In the genomic region with DNA sequence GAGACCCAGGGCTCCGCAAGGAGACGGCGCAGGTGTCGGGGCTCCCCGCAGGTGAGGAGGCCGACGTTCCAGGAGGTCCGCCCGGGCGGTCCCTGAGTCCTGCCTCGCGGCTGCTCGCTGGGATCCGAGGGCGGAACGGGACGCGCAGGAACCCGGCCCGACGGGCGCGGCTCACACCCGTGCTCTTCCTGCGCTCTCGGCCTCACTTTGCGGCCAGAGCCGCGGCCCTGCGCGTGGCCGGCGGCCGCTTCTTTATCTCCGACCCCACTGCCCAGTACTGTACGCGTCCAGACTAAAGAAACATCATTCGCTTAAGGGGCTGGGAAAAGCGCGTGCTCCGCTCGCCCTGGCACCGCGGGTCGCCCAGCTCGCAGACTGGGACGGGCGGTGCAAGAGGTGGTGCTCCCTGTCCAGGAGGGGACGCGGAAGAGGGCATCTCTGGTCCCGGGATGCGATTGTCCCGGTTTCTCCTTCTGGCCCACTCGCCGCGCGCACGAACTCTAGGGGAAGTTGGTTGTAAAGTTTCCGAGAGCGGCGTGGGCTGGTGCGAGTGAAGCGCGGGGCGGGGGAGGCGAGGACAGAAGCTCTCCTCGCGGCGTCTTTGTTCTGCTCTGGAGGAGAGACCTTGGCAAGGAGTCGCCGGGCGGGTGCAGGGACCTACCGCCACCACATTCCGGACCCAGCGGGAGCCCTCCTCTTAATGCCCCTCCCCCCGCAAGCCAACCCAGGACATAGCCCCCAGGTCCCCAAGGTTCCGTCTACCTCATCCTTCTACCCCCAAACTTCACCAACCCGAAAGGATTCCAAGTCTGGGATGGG, we compare ENCODE assay signal across 8 cellular contexts.
A peak's percentile ranks its signal among the peaks of the same experiment; 100 is the strongest.
DNase-seq lines count a peak whose midpoint lies in the region; ATAC-seq and TF ChIP-seq lines count a peak whose summit lies in the region.

No MANE protein-coding gene starts in this region.

- ATAC-seq in lung (ENCODE audit: insufficient read depth, low FRiP score) (peak; percentile 48), upper lobe of left lung (ENCODE audit: low FRiP score in 2 of 2) (peak; percentile 34 to 63), HG02840 (IDR thresholded peaks at IDR 0.05; ENCODE audit: low FRiP score, unreplicated experiment) (no peak)

- H3K9me3 ChIP-seq in HEK293 (ENCODE audit: control insufficient read depth, insufficient read depth, low read depth, low read length) (no peaks in the 10 kb centered on the region), lung (ENCODE audit: control insufficient read depth in 2 of 2, insufficient read depth in 1 of 2, low read length in 1 of 2) (no peaks in the 10 kb centered on the region), upper lobe of left lung (no peaks in the 10 kb centered on the region)

- H3K9me3 Mint-ChIP-seq in activated CD4-positive, alpha-beta memory T cell treated with anti-CD3 and anti-CD28 coated beads, Interleukin-2, amount 10 ng/mL, durations not matched to agents 7 days and 5 days = no peaks in the 10 kb centered on the region

- H3K27ac ChIP-seq in HEK293 (ENCODE audit: extremely low read depth, low read depth, low read length) (peak overlapping the region; percentile 61; the same call in 1 of the 2 replicates), lung (ENCODE audit: low read depth in 1 of 2, low read length in 1 of 2) (peak overlapping the region; percentile 9 to 46), upper lobe of left lung (peak overlapping the region in 3 of 4 donors; percentile 19 to 48 (median 22))

- TF ChIP-seq EP300 in upper lobe of left lung (IDR thresholded peaks at IDR 0.05) = no peak

- H3K4me1 Mint-ChIP-seq in activated CD4-positive, alpha-beta memory T cell treated with anti-CD3 and anti-CD28 coated beads, Interleukin-2, amount 10 ng/mL, durations not matched to agents 7 days and 5 days = peaks cover 7% of the 10 kb centered on the region

- peaks cover 60% of the 10 kb centered on the region for H3K27me3 Mint-ChIP-seq in activated CD4-positive, alpha-beta memory T cell treated with anti-CD3 and anti-CD28 coated beads, Interleukin-2, amount 10 ng/mL, durations not matched to agents 7 days and 5 days

- no peak for TF ChIP-seq POLR2A in upper lobe of left lung (IDR thresholded peaks at IDR 0.05)

- peaks cover 5% of the 10 kb centered on the region for H3K36me3 Mint-ChIP-seq in activated CD4-positive, alpha-beta memory T cell treated with anti-CD3 and anti-CD28 coated beads, Interleukin-2, amount 10 ng/mL, durations not matched to agents 7 days and 5 days (ENCODE audit: low read depth)

- peak; percentile 51 for DNase-seq in AG20443 (ENCODE audit: low spot score)
- peak in 1 of 2 donors; percentile 43 for DNase-seq in cardiac fibroblast (ENCODE audit: low read depth in 2 of 2)
- no peak for DNase-seq in lung (ENCODE audit: low spot score)
- DNase-seq in upper lobe of left lung = peak in 1 of 2 donors; percentile 86
- no peak for DNase-seq in HCEC 1CT
- no peak for DNase-seq in activated CD4-positive, alpha-beta memory T cell treated with anti-CD3 and anti-CD28 coated beads, Interleukin-2, amount 10 ng/mL, durations not matched to agents 7 days and 5 days

- H3K36me3 ChIP-seq in HEK293 (ENCODE audit: control insufficient read depth in 2 of 2, insufficient read depth in 1 of 2, low read length in 2 of 2) (no peaks in the 10 kb centered on the region), lung (ENCODE audit: control insufficient read depth in 2 of 2, insufficient read depth in 2 of 2, low read length in 2 of 2) (no peaks in the 10 kb centered on the region), upper lobe of left lung (no peaks in the 10 kb centered on the region)

- H3K27me3 ChIP-seq in lung (ENCODE audit: control insufficient read depth, insufficient read depth) (no peaks in the 10 kb centered on the region), upper lobe of left lung (peaks cover 0 to 24% (median 16%) of the 10 kb centered on the region in 4 donors)

- H3K27ac Mint-ChIP-seq in activated CD4-positive, alpha-beta memory T cell treated with anti-CD3 and anti-CD28 coated beads, Interleukin-2, amount 10 ng/mL, durations not matched to agents 7 days and 5 days = no peak overlapping the region

- no peak for TF ChIP-seq CTCF in HEK293 (tag by site-specific recombination; IDR thresholded peaks at IDR 0.05)
- no peak for TF ChIP-seq CTCF in cardiac fibroblast (IDR thresholded peaks at IDR 0.05; ENCODE audit: low read depth, low read length)
- no peak for TF ChIP-seq CTCF in lung (IDR thresholded peaks at IDR 0.05; ENCODE audit: control extremely low read depth, extremely low read depth)
- TF ChIP-seq CTCF in upper lobe of left lung (IDR thresholded peaks at IDR 0.05) = no peak

- POLR2A ChIA-PET in HEK293 (lab: Yijun Ruan, JAX) = interaction anchor here (1.2 kb wide), 1 partner anchor 71 kb away, joined by 8 read pairs; a partner anchor contains a TSS
- POLR2A ChIA-PET in activated CD4-positive, alpha-beta memory T cell treated with anti-CD3 and anti-CD28 coated beads, Interleukin-2, amount 10 ng/mL, durations not matched to agents 7 days and 5 days (lab: Charles Lee) = no interaction called here

- CTCF ChIA-PET in HEK293 (lab: Yijun Ruan, JAX) = interaction anchor here (0.5 kb wide), 1 partner anchor 75 kb away, joined by 4 read pairs; no protein-coding TSS in a partner anchor
- CTCF ChIA-PET in activated CD4-positive, alpha-beta memory T cell treated with anti-CD3 and anti-CD28 coated beads, Interleukin-2, amount 10 ng/mL, durations not matched to agents 7 days and 5 days (lab: Charles Lee) = interaction anchor here (0.6 kb wide), 1 partner anchor 95 kb away, joined by 3 read pairs; no protein-coding TSS in a partner anchor

- H3K4me3 ChIP-seq in HEK293 (ENCODE audit: low read depth, low read length) = peak overlapping the region; percentile 50
- peak overlapping the region; percentile 51 to 63 for H3K4me3 ChIP-seq in cardiac fibroblast (replicated peaks in 1 of 2; ENCODE audit: low read depth in 2 of 2, low read length in 2 of 2)
- H3K4me3 ChIP-seq in lung = peak overlapping the region; percentile 48
- H3K4me3 ChIP-seq in upper lobe of left lung = peak overlapping the region; percentile 27 to 51 (median 42)

- H3K4me1 ChIP-seq in HEK293 (ENCODE audit: control insufficient read depth, insufficient read depth, low read length) = peaks cover 5% of the 10 kb centered on the region
- peaks cover 0 to 9% of the 10 kb centered on the region in 2 donors for H3K4me1 ChIP-seq in lung (ENCODE audit: control insufficient read depth in 2 of 2, insufficient read depth in 2 of 2, low read length in 2 of 2)
- H3K4me1 ChIP-seq in upper lobe of left lung = peaks cover 22 to 35% (median 31%) of the 10 kb centered on the region in 4 donors

- 4 to 8% methylated on average over 75 to 78 of the region's 78 CpGs for WGBS in lung, 2 donors
- 9 to 19% methylated on average over 16 to 65 of the region's 78 CpGs for WGBS in upper lobe of left lung, 2 donors

- no peak overlapping the region for H3K4me3 Mint-ChIP-seq in activated CD4-positive, alpha-beta memory T cell treated with anti-CD3 and anti-CD28 coated beads, Interleukin-2, amount 10 ng/mL, durations not matched to agents 7 days and 5 days

TF ChIP-seq in HEK293, 187 proteins besides CTCF, POLR2A, EP300 and RAD21 (continues in another document):
- TF ChIP-seq ZBTB1 (tag by site-specific recombination; IDR thresholded peaks at IDR 0.05) (no peak), ZNF341 (tag by site-specific recombination; IDR thresholded peaks at IDR 0.05; ENCODE audit: low read depth) (peak; percentile 41; the same call in 1 of the 2 replicates), ZNF660 (tag by site-specific recombination; IDR thresholded peaks at IDR 0.05) (no peak), GLIS1 (tag by site-specific recombination; IDR thresholded peaks at IDR 0.05) (peak; percentile 29; the same call in 1 of the 2 replicates)
- TF ChIP-seq, protein P1, sequence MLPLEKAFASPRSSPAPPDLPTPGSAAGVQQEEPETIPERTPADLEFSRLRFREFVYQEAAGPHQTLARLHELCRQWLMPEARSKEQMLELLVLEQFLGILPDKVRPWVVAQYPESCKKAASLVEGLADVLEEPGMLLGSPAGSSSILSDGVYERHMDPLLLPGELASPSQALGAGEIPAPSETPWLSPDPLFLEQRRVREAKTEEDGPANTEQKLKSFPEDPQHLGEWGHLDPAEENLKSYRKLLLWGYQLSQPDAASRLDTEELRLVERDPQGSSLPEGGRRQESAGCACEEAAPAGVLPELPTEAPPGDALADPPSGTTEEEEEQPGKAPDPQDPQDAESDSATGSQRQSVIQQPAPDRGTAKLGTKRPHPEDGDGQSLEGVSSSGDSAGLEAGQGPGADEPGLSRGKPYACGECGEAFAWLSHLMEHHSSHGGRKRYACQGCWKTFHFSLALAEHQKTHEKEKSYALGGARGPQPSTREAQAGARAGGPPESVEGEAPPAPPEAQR (tag by site-specific recombination; IDR thresholded peaks at IDR 0.05) = no peak
- TF ChIP-seq, protein P2, sequence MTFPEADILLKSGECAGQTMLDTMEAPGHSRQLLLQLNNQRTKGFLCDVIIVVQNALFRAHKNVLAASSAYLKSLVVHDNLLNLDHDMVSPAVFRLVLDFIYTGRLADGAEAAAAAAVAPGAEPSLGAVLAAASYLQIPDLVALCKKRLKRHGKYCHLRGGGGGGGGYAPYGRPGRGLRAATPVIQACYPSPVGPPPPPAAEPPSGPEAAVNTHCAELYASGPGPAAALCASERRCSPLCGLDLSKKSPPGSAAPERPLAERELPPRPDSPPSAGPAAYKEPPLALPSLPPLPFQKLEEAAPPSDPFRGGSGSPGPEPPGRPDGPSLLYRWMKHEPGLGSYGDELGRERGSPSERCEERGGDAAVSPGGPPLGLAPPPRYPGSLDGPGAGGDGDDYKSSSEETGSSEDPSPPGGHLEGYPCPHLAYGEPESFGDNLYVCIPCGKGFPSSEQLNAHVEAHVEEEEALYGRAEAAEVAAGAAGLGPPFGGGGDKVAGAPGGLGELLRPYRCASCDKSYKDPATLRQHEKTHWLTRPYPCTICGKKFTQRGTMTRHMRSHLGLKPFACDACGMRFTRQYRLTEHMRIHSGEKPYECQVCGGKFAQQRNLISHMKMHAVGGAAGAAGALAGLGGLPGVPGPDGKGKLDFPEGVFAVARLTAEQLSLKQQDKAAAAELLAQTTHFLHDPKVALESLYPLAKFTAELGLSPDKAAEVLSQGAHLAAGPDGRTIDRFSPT (tag by site-specific recombination; IDR thresholded peaks at IDR 0.05) = no peak
- TF ChIP-seq, protein P3, sequence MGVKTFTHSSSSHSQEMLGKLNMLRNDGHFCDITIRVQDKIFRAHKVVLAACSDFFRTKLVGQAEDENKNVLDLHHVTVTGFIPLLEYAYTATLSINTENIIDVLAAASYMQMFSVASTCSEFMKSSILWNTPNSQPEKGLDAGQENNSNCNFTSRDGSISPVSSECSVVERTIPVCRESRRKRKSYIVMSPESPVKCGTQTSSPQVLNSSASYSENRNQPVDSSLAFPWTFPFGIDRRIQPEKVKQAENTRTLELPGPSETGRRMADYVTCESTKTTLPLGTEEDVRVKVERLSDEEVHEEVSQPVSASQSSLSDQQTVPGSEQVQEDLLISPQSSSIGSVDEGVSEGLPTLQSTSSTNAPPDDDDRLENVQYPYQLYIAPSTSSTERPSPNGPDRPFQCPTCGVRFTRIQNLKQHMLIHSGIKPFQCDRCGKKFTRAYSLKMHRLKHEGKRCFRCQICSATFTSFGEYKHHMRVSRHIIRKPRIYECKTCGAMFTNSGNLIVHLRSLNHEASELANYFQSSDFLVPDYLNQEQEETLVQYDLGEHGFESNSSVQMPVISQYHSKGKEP (tag by site-specific recombination; IDR thresholded peaks at IDR 0.05) = no peak
